Comparison of ENCODE assay signal across 1 cellular context in genomic region chr16:1705688-1706385, GRCh38.
TF ChIP-seq lines count a peak whose summit lies in the region.

A gene with protein sequence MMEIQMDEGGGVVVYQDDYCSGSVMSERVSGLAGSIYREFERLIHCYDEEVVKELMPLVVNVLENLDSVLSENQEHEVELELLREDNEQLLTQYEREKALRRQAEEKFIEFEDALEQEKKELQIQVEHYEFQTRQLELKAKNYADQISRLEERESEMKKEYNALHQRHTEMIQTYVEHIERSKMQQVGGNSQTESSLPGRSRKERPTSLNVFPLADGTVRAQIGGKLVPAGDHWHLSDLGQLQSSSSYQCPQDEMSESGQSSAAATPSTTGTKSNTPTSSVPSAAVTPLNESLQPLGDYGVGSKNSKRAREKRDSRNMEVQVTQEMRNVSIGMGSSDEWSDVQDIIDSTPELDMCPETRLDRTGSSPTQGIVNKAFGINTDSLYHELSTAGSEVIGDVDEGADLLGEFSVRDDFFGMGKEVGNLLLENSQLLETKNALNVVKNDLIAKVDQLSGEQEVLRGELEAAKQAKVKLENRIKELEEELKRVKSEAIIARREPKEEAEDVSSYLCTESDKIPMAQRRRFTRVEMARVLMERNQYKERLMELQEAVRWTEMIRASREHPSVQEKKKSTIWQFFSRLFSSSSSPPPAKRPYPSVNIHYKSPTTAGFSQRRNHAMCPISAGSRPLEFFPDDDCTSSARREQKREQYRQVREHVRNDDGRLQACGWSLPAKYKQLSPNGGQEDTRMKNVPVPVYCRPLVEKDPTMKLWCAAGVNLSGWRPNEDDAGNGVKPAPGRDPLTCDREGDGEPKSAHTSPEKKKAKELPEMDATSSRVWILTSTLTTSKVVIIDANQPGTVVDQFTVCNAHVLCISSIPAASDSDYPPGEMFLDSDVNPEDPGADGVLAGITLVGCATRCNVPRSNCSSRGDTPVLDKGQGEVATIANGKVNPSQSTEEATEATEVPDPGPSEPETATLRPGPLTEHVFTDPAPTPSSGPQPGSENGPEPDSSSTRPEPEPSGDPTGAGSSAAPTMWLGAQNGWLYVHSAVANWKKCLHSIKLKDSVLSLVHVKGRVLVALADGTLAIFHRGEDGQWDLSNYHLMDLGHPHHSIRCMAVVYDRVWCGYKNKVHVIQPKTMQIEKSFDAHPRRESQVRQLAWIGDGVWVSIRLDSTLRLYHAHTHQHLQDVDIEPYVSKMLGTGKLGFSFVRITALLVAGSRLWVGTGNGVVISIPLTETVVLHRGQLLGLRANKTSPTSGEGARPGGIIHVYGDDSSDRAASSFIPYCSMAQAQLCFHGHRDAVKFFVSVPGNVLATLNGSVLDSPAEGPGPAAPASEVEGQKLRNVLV (N-terminal part only) (plus strand): TSS chr16:1706195. CDS start chr16:1706340, 145 bp downstream.

TF ChIP-seq in K562, 482 proteins besides CTCF, POLR2A, EP300 and RAD21 (continued from another document and continues in another):
- TF ChIP-seq CUX1 (CRISPR knock-in tag; IDR thresholded peaks at IDR 0.05) (no peak), POLR2H (tag; IDR thresholded peaks at IDR 0.05; ENCODE audit: low read depth) (peak; percentile 72), ZNF444 (CRISPR knock-in tag; IDR thresholded peaks at IDR 0.05) (no peak), RBBP5 (IDR thresholded peaks at IDR 0.05; ENCODE audit: borderline replicate concordance, insufficient read depth, low read length, poor library complexity, severe bottlenecking) (peak; percentile 94), CAMTA2 (CRISPR knock-in tag; conservative IDR thresholded peaks at IDR 0.05) (no peak), MTF1 (CRISPR knock-in tag; IDR thresholded peaks at IDR 0.05; ENCODE audit: borderline replicate concordance) (no peak), CCNT2 (IDR thresholded peaks at IDR 0.05; ENCODE audit: borderline replicate concordance, extremely low read depth, insufficient read length, low read depth, low read length) (peak; percentile 98), CEBPB (tag; IDR thresholded peaks at IDR 0.05) (no peak), HNRNPK (IDR thresholded peaks at IDR 0.05; ENCODE audit: low read depth, low read length, poor library complexity, severe bottlenecking) (no peak), DPF2 (IDR thresholded peaks at IDR 0.05) (no peak; the same call in 1 of the 2 replicates), TCF7L2 (IDR thresholded peaks at IDR 0.05; ENCODE audit: low read depth, low read length) (no peak), NFATC3 (IDR thresholded peaks at IDR 0.05) (no peak), NFE2L1 (tag; IDR thresholded peaks at IDR 0.05; ENCODE audit: borderline replicate concordance, low read depth) (no peak), MTA1 (IDR thresholded peaks at IDR 0.05; ENCODE audit: borderline replicate concordance) (no peak), NCOA4 (IDR thresholded peaks at IDR 0.05; ENCODE audit: partially characterized antibody) (no peak), PPARD (CRISPR knock-in tag; IDR thresholded peaks at IDR 0.05) (no peak), E2F6 (IDR thresholded peaks at IDR 0.05; ENCODE audit: borderline replicate concordance in 1 of 2, extremely low read depth in 1 of 2, insufficient read depth in 1 of 2, insufficient read length in 1 of 2, low read depth in 1 of 2, low read length in 1 of 2, poor library complexity in 1 of 2, severe bottlenecking in 1 of 2) (peak in 1 of 2 experiments; percentile 69), MEIS2 (IDR thresholded peaks at IDR 0.05; ENCODE audit: partially characterized antibody) (peak; percentile 77), SOX6 (IDR thresholded peaks at IDR 0.05) (peak; percentile 65), ZNF146 (CRISPR knock-in tag; IDR thresholded peaks at IDR 0.05; ENCODE audit: unreplicated experiment) (no peak), ZNF175 (CRISPR knock-in tag; IDR thresholded peaks at IDR 0.05; ENCODE audit: low read depth) (no peak), ZZZ3 (IDR thresholded peaks at IDR 0.05) (no peak), PRMT5 (CRISPR knock-in tag; IDR thresholded peaks at IDR 0.05) (no peak), ETS2 (tag; IDR thresholded peaks at IDR 0.05; ENCODE audit: borderline replicate concordance, poor library complexity, severe bottlenecking) (peak; percentile 66), ZNF551 (CRISPR knock-in tag; IDR thresholded peaks at IDR 0.05) (no peak), MTA2 (IDR thresholded peaks at IDR 0.05; ENCODE audit: low read depth) (no peak), TFE3 (CRISPR knock-in tag; IDR thresholded peaks at IDR 0.05) (no peak), CCAR2 (IDR thresholded peaks at IDR 0.05; ENCODE audit: low read depth, low read length) (no peak), ERF (CRISPR knock-in tag; IDR thresholded peaks at IDR 0.05) (no peak), GTF2F1 (IDR thresholded peaks at IDR 0.05; ENCODE audit: low read depth, low read length) (no peak), SIX5 (IDR thresholded peaks at IDR 0.05; ENCODE audit: borderline replicate concordance in 1 of 2, insufficient read depth in 1 of 2, low read depth in 1 of 2, low read length in 2 of 2) (peak; percentile 22 to 41; a peak in 1 of 4 replicates), MEF2D (tag; conservative IDR thresholded peaks at IDR 0.05; ENCODE audit: low read depth) (no peak), ZNF512 (tag; IDR thresholded peaks at IDR 0.05) (no peak), HMG20A (CRISPR knock-in tag; conservative IDR thresholded peaks at IDR 0.05) (no peak), ZNF707 (CRISPR knock-in tag; conservative IDR thresholded peaks at IDR 0.05) (no peak), POU5F1 (IDR thresholded peaks at IDR 0.05; ENCODE audit: borderline replicate concordance, low read depth, low read length, partially characterized antibody) (no peak), PHF8 (IDR thresholded peaks at IDR 0.05; ENCODE audit: borderline replicate concordance, low read length) (peak; percentile 98), CBX5 (IDR thresholded peaks at IDR 0.05; ENCODE audit: borderline replicate concordance, low read depth) (no peak), ARID1B (IDR thresholded peaks at IDR 0.05) (peak; percentile 6; the same call in 1 of the 2 replicates), CHD2 (IDR thresholded peaks at IDR 0.05; ENCODE audit: low read depth, low read length) (peak; percentile 40; the same call in 1 of the 2 replicates), CBX3 (IDR thresholded peaks at IDR 0.05; ENCODE audit: borderline replicate concordance in 1 of 2, low read length in 2 of 2) (no peak), KDM4B (IDR thresholded peaks at IDR 0.05; ENCODE audit: borderline replicate concordance in 2 of 2, low read depth in 1 of 2) (no peak), ZNF3 (CRISPR knock-in tag; IDR thresholded peaks at IDR 0.05) (no peak)
- TF ChIP-seq, protein P1, sequence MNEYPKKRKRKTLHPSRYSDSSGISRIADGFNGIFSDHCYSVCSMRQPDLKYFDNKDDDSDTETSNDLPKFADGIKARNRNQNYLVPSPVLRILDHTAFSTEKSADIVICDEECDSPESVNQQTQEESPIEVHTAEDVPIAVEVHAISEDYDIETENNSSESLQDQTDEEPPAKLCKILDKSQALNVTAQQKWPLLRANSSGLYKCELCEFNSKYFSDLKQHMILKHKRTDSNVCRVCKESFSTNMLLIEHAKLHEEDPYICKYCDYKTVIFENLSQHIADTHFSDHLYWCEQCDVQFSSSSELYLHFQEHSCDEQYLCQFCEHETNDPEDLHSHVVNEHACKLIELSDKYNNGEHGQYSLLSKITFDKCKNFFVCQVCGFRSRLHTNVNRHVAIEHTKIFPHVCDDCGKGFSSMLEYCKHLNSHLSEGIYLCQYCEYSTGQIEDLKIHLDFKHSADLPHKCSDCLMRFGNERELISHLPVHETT (CRISPR knock-in tag; conservative IDR thresholded peaks at IDR 0.05 in 1 of 2, IDR thresholded peaks at IDR 0.05 in 1 of 2) = peak in 1 of 2 experiments; percentile 88; a peak in 2 of 4 replicates
- TF ChIP-seq, protein P2, sequence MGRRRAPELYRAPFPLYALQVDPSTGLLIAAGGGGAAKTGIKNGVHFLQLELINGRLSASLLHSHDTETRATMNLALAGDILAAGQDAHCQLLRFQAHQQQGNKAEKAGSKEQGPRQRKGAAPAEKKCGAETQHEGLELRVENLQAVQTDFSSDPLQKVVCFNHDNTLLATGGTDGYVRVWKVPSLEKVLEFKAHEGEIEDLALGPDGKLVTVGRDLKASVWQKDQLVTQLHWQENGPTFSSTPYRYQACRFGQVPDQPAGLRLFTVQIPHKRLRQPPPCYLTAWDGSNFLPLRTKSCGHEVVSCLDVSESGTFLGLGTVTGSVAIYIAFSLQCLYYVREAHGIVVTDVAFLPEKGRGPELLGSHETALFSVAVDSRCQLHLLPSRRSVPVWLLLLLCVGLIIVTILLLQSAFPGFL (CRISPR knock-in tag; IDR thresholded peaks at IDR 0.05) = no peak
- TF ChIP-seq, protein P3, sequence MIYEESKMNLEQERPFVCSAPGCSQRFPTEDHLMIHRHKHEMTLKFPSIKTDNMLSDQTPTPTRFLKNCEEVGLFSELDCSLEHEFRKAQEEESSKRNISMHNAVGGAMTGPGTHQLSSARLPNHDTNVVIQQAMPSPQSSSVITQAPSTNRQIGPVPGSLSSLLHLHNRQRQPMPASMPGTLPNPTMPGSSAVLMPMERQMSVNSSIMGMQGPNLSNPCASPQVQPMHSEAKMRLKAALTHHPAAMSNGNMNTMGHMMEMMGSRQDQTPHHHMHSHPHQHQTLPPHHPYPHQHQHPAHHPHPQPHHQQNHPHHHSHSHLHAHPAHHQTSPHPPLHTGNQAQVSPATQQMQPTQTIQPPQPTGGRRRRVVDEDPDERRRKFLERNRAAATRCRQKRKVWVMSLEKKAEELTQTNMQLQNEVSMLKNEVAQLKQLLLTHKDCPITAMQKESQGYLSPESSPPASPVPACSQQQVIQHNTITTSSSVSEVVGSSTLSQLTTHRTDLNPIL (CRISPR knock-in tag; IDR thresholded peaks at IDR 0.05) = no peak
- TF ChIP-seq, protein P4, sequence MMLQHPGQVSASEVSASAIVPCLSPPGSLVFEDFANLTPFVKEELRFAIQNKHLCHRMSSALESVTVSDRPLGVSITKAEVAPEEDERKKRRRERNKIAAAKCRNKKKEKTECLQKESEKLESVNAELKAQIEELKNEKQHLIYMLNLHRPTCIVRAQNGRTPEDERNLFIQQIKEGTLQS (IDR thresholded peaks at IDR 0.05) = 0 out of 2 replicates have a peak, but pooled peaks have one; percentile 26
- TF ChIP-seq, protein P4 (CRISPR knock-in tag; conservative IDR thresholded peaks at IDR 0.05) = 0 out of 2 replicates have a peak, but pooled peaks have one; percentile 60
